In genomic region chr2:202038471-202039277, GRCh38 we compare ENCODE assay signal across 10 cellular contexts. TPM values are rescaled to one million over a fixed set of nuclear protein-coding genes. Genes with fewer than 3 reads are reported as not detected.
A peak's percentile ranks its signal among the peaks of the same experiment; 100 is the strongest.
DNase-seq lines count a peak whose midpoint lies in the region; ATAC-seq, FAIRE-seq and TF ChIP-seq lines count a peak whose summit lies in the region.
"Had no signal": no experiment of that assay in that cellular context is flagged by ENCODE, and none has a peak within 500 bp of the region (broad histone marks: within the 10 kb centered on the region; RNA-seq: fewer than 3 reads in every experiment).

No MANE protein-coding gene starts in this region.

- DNase-seq in Right ventricle myocardium inferior (ENCODE audit: missing footprints), result no peak
- DNase-seq in cardiac septum (ENCODE audit: low spot score), result no peak
- peak; percentile 52 for DNase-seq in MCF 10A (ENCODE audit: unreplicated experiment)
- peak; percentile 85 for DNase-seq in islet precursor cell
- no peak for DNase-seq in uterus
- DNase-seq in OCI-LY7 (ENCODE audit: low spot score), result no peak
- no peak for DNase-seq in D721Med (ENCODE audit: insufficient read length, low spot score)
- no peak for DNase-seq in 8988T
- DNase-seq: naive B cell had no signal

- no peaks in the 10 kb centered on the region for H4K20me1 ChIP-seq in OCI-LY7 (ENCODE audit: insufficient read depth, low read length)

- no peak for TF ChIP-seq POLR2A in uterus (IDR thresholded peaks at IDR 0.05)

- TF ChIP-seq CTCF in MCF 10A (IDR thresholded peaks at IDR 0.05; ENCODE audit: unreplicated experiment), result no peak
- no peak for TF ChIP-seq CTCF in uterus (IDR thresholded peaks at IDR 0.05)
- no peak for TF ChIP-seq CTCF in OCI-LY7 (conservative IDR thresholded peaks at IDR 0.05; ENCODE audit: low read length)
- no peak for TF ChIP-seq CTCF in D721Med (IDR thresholded peaks at IDR 0.05; ENCODE audit: insufficient read depth, missing control alignments)

- no peaks in the 10 kb centered on the region for H3K36me3 Mint-ChIP-seq in MCF 10A (ENCODE audit: insufficient read depth, unreplicated experiment)
- H3K36me3 Mint-ChIP-seq: naive B cell had no signal

- H3K4me1 ChIP-seq in uterus (peaks cover 0 to 5% of the 10 kb centered on the region in 2 donors), OCI-LY7 (ENCODE audit: insufficient read depth, low read length, poor library complexity, severe bottlenecking) (peaks cover 6% of the 10 kb centered on the region)

- CTCF ChIA-PET in MCF 10A (lab: Yijun Ruan, JAX) (no interaction called here), OCI-LY7 (lab: Charles Lee; ENCODE audit: unreplicated experiment) (no interaction called here)

- H3K9me3 ChIP-seq in uterus (no peaks in the 10 kb centered on the region), OCI-LY7 (ENCODE audit: low read length) (no peaks in the 10 kb centered on the region)
- H3K9me3 ChIP-seq: body of pancreas had no signal

- H3K4me3 Mint-ChIP-seq in MCF 10A (ENCODE audit: unreplicated experiment), result no peak overlapping the region

- H3K36me3 ChIP-seq in uterus (no peaks in the 10 kb centered on the region), OCI-LY7 (ENCODE audit: insufficient read depth, low read length) (no peaks in the 10 kb centered on the region)

- H2AFZ ChIP-seq in OCI-LY7 (ENCODE audit: low read length), result no peak overlapping the region

- H3K4me1 Mint-ChIP-seq in MCF 10A (ENCODE audit: insufficient read depth, unreplicated experiment), result no peaks in the 10 kb centered on the region

- no peaks in the 10 kb centered on the region for H3K79me2 ChIP-seq in OCI-LY7 (ENCODE audit: insufficient read depth, low read depth, low read length)

- intact Hi-C loops in Right ventricle myocardium inferior (cut with DNase I), result loop anchor here (5.0 to 10.0 kb wide), 3 partner anchors 124 to 256 kb away; partner anchors contain the start of gene ALS2
- intact Hi-C loops in cardiac septum (cut with DNase I), result loop anchor here (5.0 to 10.0 kb wide), 3 partner anchors 114 to 154 kb away; no protein-coding TSS in a partner anchor
- intact Hi-C loops in MCF 10A (cut with micrococcal nuclease), result loop anchor here (10.0 kb wide), 1 partner anchor 96 kb away; no protein-coding TSS in a partner anchor
- intact Hi-C loops in uterus (cut with DNase I; ENCODE audit: low total_unique reads), result no loop called here
- intact Hi-C loops in OCI-LY7 (cut with micrococcal nuclease; ENCODE audit: unreplicated experiment), result no loop called here

- BruUV-seq in MCF 10A (replicated peaks; lab: Mats Ljungman, UMichigan) (no TSS peak), OCI-LY7 (replicated peaks; lab: Mats Ljungman, UMichigan) (no TSS peak)

- no peak overlapping the region for H3K27ac Mint-ChIP-seq in MCF 10A (ENCODE audit: low read depth, unreplicated experiment)
- H3K27ac Mint-ChIP-seq: naive B cell had no signal

- ATAC-seq in Right ventricle myocardium inferior, result peak; percentile 30
- ATAC-seq: body of pancreas had no signal

- H3K9me3 Mint-ChIP-seq in MCF 10A (ENCODE audit: unreplicated experiment), result no peaks in the 10 kb centered on the region

- H3K9me2 ChIP-seq in OCI-LY7 (ENCODE audit: insufficient read depth, low read length), result no peaks in the 10 kb centered on the region

- no peak for FAIRE-seq in D721Med (lab: Jason Lieb, UNC)

- no peak overlapping the region for H3K4me2 ChIP-seq in OCI-LY7 (ENCODE audit: low read length)

- H3K27me3 ChIP-seq in uterus, result no peaks in the 10 kb centered on the region

- H3K27me3 Mint-ChIP-seq in MCF 10A (ENCODE audit: insufficient read depth, unreplicated experiment), result no peaks in the 10 kb centered on the region

- H3K4me3 ChIP-seq in uterus (peak overlapping the region in 1 of 2 donors; percentile 65), OCI-LY7 (ENCODE audit: low read depth, low read length, poor library complexity, severe bottlenecking) (no peak overlapping the region)
- H3K4me3 ChIP-seq: body of pancreas had no signal

- POLR2A ChIA-PET in MCF 10A (lab: Yijun Ruan, JAX), result no interaction called here
- POLR2A ChIA-PET in OCI-LY7 (lab: Charles Lee), result interaction anchor here (0.6 kb wide), 1 partner anchor 571 kb away, joined by 3 read pairs; no protein-coding TSS in a partner anchor

- H3K27ac ChIP-seq in uterus (peak overlapping the region; percentile 50 to 98), OCI-LY7 (ENCODE audit: low read depth, low read length, poor library complexity, severe bottlenecking) (no peak overlapping the region)
- H3K27ac ChIP-seq: body of pancreas had no signal

RNA-seq across cellular contexts. Expression of gene FZD7, which starts 5.0 kb away (rescaled TPM):
- total RNA-seq in Right ventricle myocardium inferior (24.2 TPM), cardiac septum (34.7 TPM), MCF 10A (2022) (1.1 and 1.8 TPM in 2 replicates), uterus (10 to 100 TPM in 3 of 4 donors, under 1 TPM in 1; 0.77 to 38.8 (median 20.0) TPM), OCI-LY7 (2022) (1.1 and 1.2 TPM in 2 replicates)
- total RNA-seq in OCI-LY7 (2014; rRNA removed; shearing (Covaris generic)), result 1.5 and 1.7 TPM in 2 replicates

RNA-seq across cellular contexts. Expression of gene KIAA2012, which starts 34.4 kb away (rescaled TPM):
- not detected for total RNA-seq in Right ventricle myocardium inferior
- not detected for total RNA-seq in cardiac septum
- not detected in 2 replicates for total RNA-seq in MCF 10A (2022)
- under 1 TPM in 3 of 4 donors, not detected in 1; 0.15 to 0.76 (median 0.26) TPM for total RNA-seq in uterus
- not detected in 2 replicates for total RNA-seq in OCI-LY7 (2014; rRNA removed; shearing (Covaris generic))
- total RNA-seq in OCI-LY7 (2022), result not detected in 2 replicates
- total RNA-seq: body of pancreas had no signal

Comparison
In these comparisons a context has a peak if more than half of its experiments do, and no peak if none do; other contexts are left out.
1. DNase-seq: peak in MCF 10A (single experiment) and islet precursor cell (single experiment); none in Right ventricle myocardium inferior (single experiment), cardiac septum (single experiment), uterus (0 of 2), OCI-LY7 (single experiment), D721Med (single experiment) and 8988T (single experiment).
2. intact Hi-C loops: an anchor here in Right ventricle myocardium inferior (5.0 to 10.0 kb wide), cardiac septum (5.0 to 10.0 kb wide) and MCF 10A (10.0 kb wide); none called in uterus and OCI-LY7.